ENCODE assay signal across 1 cellular context in the genomic region with DNA sequence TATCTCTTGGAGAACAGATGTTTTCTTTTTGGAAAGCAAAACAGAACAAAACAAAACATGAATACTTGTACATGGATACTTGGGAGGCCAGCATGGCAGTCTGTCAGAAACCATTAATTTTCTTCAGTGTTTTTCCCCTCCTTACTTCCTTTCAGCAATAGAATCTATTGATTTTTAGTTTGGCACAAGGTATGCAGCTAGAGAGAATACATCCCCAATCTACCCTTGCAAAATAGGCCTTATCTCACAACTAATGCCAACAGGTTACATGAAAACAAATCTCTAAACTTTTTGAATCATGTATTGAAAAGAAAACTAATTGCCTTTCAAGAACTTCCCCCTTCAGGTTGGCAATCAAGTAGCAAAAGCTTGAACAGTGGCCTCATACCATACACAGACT.
TF ChIP-seq lines count a peak whose summit lies in the region.

No MANE protein-coding gene starts in this region.

TF ChIP-seq in HepG2, 621 proteins besides CTCF, POLR2A, EP300 and RAD21:
- TF ChIP-seq ETV6 (CRISPR knock-in tag; conservative IDR thresholded peaks at IDR 0.05) (no peak), NFE2L2 (IDR thresholded peaks at IDR 0.05; ENCODE audit: low read length) (no peak), ZNF772 (CRISPR knock-in tag; IDR thresholded peaks at IDR 0.05) (no peak), ZIK1 (CRISPR knock-in tag; IDR thresholded peaks at IDR 0.05; ENCODE audit: borderline replicate concordance, low read depth) (no peak)
TF ChIP-seq in HepG2: peak in this region for 0.
